ENCODE assay signal across 8 cellular contexts in genomic region chr17:7930841-7931631, GRCh38. TPM values are rescaled to one million over a fixed set of nuclear protein-coding genes. Genes with fewer than 3 reads are reported as not detected.
A peak's percentile ranks its signal among the peaks of the same experiment; 100 is the strongest.
DNase-seq lines count a peak whose midpoint lies in the region; ATAC-seq and TF ChIP-seq lines count a peak whose summit lies in the region.

No MANE protein-coding gene starts in this region.

- no peak for TF ChIP-seq CTCF in PC-9 (conservative IDR thresholded peaks at IDR 0.05)
- TF ChIP-seq CTCF in ovary (IDR thresholded peaks at IDR 0.05), result no peak

- DNase-seq in PC-9 (no peak), epithelial cell of prostate (ENCODE audit: low read depth, low spot score) (no peak), ovary (peak in 2 of 5 donors; percentile 36), NCI-H2196 (lab: John Stamatoyannopoulos, UW; ENCODE audit: unreplicated experiment) (no peak)
- DNase-seq in central memory CD4-positive, alpha-beta T cell, result no peak

- peak overlapping the region; percentile 97 for H3K4me2 ChIP-seq in PC-9

- ATAC-seq in GM18858 (IDR thresholded peaks at IDR 0.05; ENCODE audit: unreplicated experiment), result no peak
- no peak for ATAC-seq in GM21447 (IDR thresholded peaks at IDR 0.05; ENCODE audit: unreplicated experiment)

- peak overlapping the region; percentile 82 for H2AFZ ChIP-seq in PC-9

- POLR2A ChIA-PET in PC-9 (lab: Charles Lee; ENCODE audit: unreplicated experiment), result interaction anchor here (0.5 to 0.9 kb wide), 3 partner anchors 14 to 506 kb away, joined by 4 to 9 read pairs (median 5); no protein-coding TSS in a partner anchor

- H3K4me3 ChIP-seq in PC-9 (peak overlapping the region; percentile 88), ovary (peak overlapping the region; percentile 84)

- H3K27me3 ChIP-seq in PC-9 (ENCODE audit: insufficient read depth, low read depth), result no peaks in the 10 kb centered on the region
- H3K27me3 ChIP-seq in ovary, result no peaks in the 10 kb centered on the region

- H3K4me1 ChIP-seq in ES-I3 (ENCODE audit: insufficient read depth, low read length) (no peaks in the 10 kb centered on the region), PC-9 (replicated peaks; ENCODE audit: insufficient read depth) (peaks cover 11% of the 10 kb centered on the region), ovary (ENCODE audit: insufficient read depth) (peaks cover 4% of the 10 kb centered on the region)

- H3K9me2 ChIP-seq in PC-9 (ENCODE audit: insufficient read depth), result no peaks in the 10 kb centered on the region

- CTCF ChIA-PET in PC-9 (lab: Charles Lee), result interaction anchor here (0.7 to 1.0 kb wide), 4 partner anchors 58 to 106 kb away, joined by 4 to 9 read pairs (median 6); no protein-coding TSS in a partner anchor

- H3K9me3 ChIP-seq in ES-I3 (ENCODE audit: control insufficient read depth, insufficient read depth, low read length) (no peaks in the 10 kb centered on the region), PC-9 (ENCODE audit: insufficient read depth, low read depth) (no peaks in the 10 kb centered on the region), ovary (no peaks in the 10 kb centered on the region)

- TF ChIP-seq POLR2A in ovary (IDR thresholded peaks at IDR 0.05), result no peak

- H3K27ac ChIP-seq in PC-9 (no peak overlapping the region), epithelial cell of prostate (peak overlapping the region; percentile 43), ovary (no peak overlapping the region)

- intact Hi-C loops in PC-9 (cut with micrococcal nuclease; ENCODE audit: unreplicated experiment), result loop anchor here (5.0 kb wide), 1 partner anchor 44 kb away; the partner anchor contains the start of gene CHD3
- intact Hi-C loops in ovary (cut with DNase I), result loop anchor here in 2 of 4 donors (2.0 to 5.0 kb wide), 2 partner anchors 14 to 366 kb away; partner anchors contain the start of genes RNF227 (in 1 of the 2) and SLC25A35 (in 1 of the 2)

- peak overlapping the region; percentile 83; the same call in 1 of the 2 replicates for H3K9ac ChIP-seq in ES-I3 (ENCODE audit: low read depth, low read length)

- no peaks in the 10 kb centered on the region for H4K20me1 ChIP-seq in PC-9 (ENCODE audit: insufficient read depth)

- no peaks in the 10 kb centered on the region for H3K36me3 ChIP-seq in ES-I3 (ENCODE audit: insufficient read depth, low read length)
- H3K36me3 ChIP-seq in PC-9 (ENCODE audit: low read depth), result no peaks in the 10 kb centered on the region
- H3K36me3 ChIP-seq in ovary, result no peaks in the 10 kb centered on the region

- H3K79me2 ChIP-seq in PC-9 (ENCODE audit: low read depth), result peaks cover 30% of the 10 kb centered on the region

- TSS peak; percentile 81 for BruUV-seq in PC-9 (replicated peaks; lab: Mats Ljungman, UMichigan)

- WGBS in ovary, 3 donors, result 35 to 41% (median 37%) methylated on average over 20 of the region's 20 CpGs

- no peaks in the 10 kb centered on the region; the same call in 1 of the 2 replicates for H3F3A ChIP-seq in PC-9 (ENCODE audit: insufficient read depth, low read depth)

- TF ChIP-seq EP300 in ovary (IDR thresholded peaks at IDR 0.05), result no peak

RNA-seq across cellular contexts. Expression of gene TRAPPC1, which starts 0.7 kb away (rescaled TPM):
- total RNA-seq in PC-9 (2021), result 181 and 224 TPM in 2 replicates
- 10 to 100 TPM; 27.5 to 94.3 (median 74.0) TPM for total RNA-seq in ovary
- polyA plus RNA-seq in ovary, result 100 to 1,000 TPM in 1 of 2 donors, 10 to 100 TPM in 1; 77.5 to 238 TPM

RNA-seq across cellular contexts. Expression of gene CNTROB, which starts 1.0 kb away (rescaled TPM):
- total RNA-seq in PC-9 (2021) (62.3 and 65.1 TPM in 2 replicates), ovary (10 to 100 TPM; 15.0 to 27.3 (median 25.9) TPM)
- 10 to 100 TPM; 24.3 to 25.3 TPM for polyA plus RNA-seq in ovary

RNA-seq across cellular contexts. Expression of gene KCNAB3, which starts 1.4 kb away (rescaled TPM):
- total RNA-seq in PC-9 (2021) (9.5 and 13.8 TPM in 2 replicates), ovary (1 to 10 TPM in 5 of 7 donors, under 1 TPM in 2; 0.48 to 5.9 (median 2.2) TPM)
- polyA plus RNA-seq in ovary, result 1 to 10 TPM; 1.9 to 3.9 TPM

RNA-seq across cellular contexts. Expression of gene RNF227, which starts 14.9 kb away (rescaled TPM):
- total RNA-seq in PC-9 (2021), result 3.1 and 4.2 TPM in 2 replicates
- total RNA-seq in ovary, result 10 to 100 TPM in 1 of 7 donors, 1 to 10 TPM in 6; 2.7 to 16.5 (median 5.2) TPM
- 1 to 10 TPM; 4.3 to 8.6 TPM for polyA plus RNA-seq in ovary

RNA-seq across cellular contexts. Expression of gene CHD3, which starts 42.4 kb away (rescaled TPM):
- total RNA-seq in PC-9 (2021), result 197 and 219 TPM in 2 replicates
- total RNA-seq in ovary, result 100 to 1,000 TPM in 4 of 7 donors, 10 to 100 TPM in 3; 65.7 to 145 (median 114) TPM
- polyA plus RNA-seq in ovary, result 100 to 1,000 TPM in 1 of 2 donors, 10 to 100 TPM in 1; 87.2 to 100 TPM
